1 cellular context compared by ENCODE assay signal in genomic region chr9:129811967-129812363, GRCh38.
TF ChIP-seq lines count a peak whose summit lies in the region.

No MANE protein-coding gene starts in this region.

TF ChIP-seq in HepG2, 621 proteins besides CTCF, POLR2A, EP300 and RAD21:
- TF ChIP-seq, protein P1, sequence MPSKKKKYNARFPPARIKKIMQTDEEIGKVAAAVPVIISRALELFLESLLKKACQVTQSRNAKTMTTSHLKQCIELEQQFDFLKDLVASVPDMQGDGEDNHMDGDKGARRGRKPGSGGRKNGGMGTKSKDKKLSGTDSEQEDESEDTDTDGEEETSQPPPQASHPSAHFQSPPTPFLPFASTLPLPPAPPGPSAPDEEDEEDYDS (CRISPR knock-in tag; IDR thresholded peaks at IDR 0.05) = no peak
- no peak for TF ChIP-seq NR2F6 (IDR thresholded peaks at IDR 0.05)
- no peak for TF ChIP-seq NR2F6 (CRISPR knock-in tag; IDR thresholded peaks at IDR 0.05)
- no peak for TF ChIP-seq NR2F2 (IDR thresholded peaks at IDR 0.05; ENCODE audit: borderline replicate concordance, low read depth)
- no peak for TF ChIP-seq PHF21A (CRISPR knock-in tag; IDR thresholded peaks at IDR 0.05)
- TF ChIP-seq BCL6 (CRISPR knock-in tag; IDR thresholded peaks at IDR 0.05) = peak; percentile 77
- no peak for TF ChIP-seq CCAR2 (optimal IDR thresholded peaks at IDR 0.05; ENCODE audit: low read depth, low read length)
